In genomic region chr16:4538067-4538385, GRCh38 we compare ENCODE assay signal across 8 cellular contexts. TPM values are rescaled to one million over a fixed set of nuclear protein-coding genes. Genes with fewer than 3 reads are reported as not detected.
DNase-seq lines count a peak whose midpoint lies in the region; ATAC-seq and TF ChIP-seq lines count a peak whose summit lies in the region.

No MANE protein-coding gene starts in this region.

- TF ChIP-seq EP300 in sigmoid colon (IDR thresholded peaks at IDR 0.05) = no peak

- ATAC-seq in GM18498 (IDR thresholded peaks at IDR 0.05; ENCODE audit: unreplicated experiment) (peak; percentile 31), HG02852 (IDR thresholded peaks at IDR 0.05; ENCODE audit: unreplicated experiment) (peak; percentile 33)
- peak; percentile 31 for ATAC-seq in activated CD8-positive, alpha-beta T cell treated with anti-CD3 and anti-CD28 coated beads for 36 hours

- H3K4me1 ChIP-seq in left ventricle myocardium inferior = peaks cover 55% of the 10 kb centered on the region
- H3K4me1 ChIP-seq in sigmoid colon = peaks cover 0 to 11% (median 8%) of the 10 kb centered on the region in 4 donors

- DNase-seq in activated CD8-positive, alpha-beta T cell treated with anti-CD3 and anti-CD28 coated beads for 36 hours = no peak
- DNase-seq in left ventricle myocardium inferior (no peak), sigmoid colon (no peak), ecto neural progenitor cell (ENCODE audit: low spot score) (no peak), HuH-7.5 (ENCODE audit: low spot score) (no peak), occipital lobe (lab: John Stamatoyannopoulos, UW) (no peak)

- H3K4me3 ChIP-seq in left ventricle myocardium inferior (peak overlapping the region; percentile 97), sigmoid colon (peak overlapping the region; percentile 63 to 86 (median 82))

- TF ChIP-seq POLR2A in sigmoid colon (IDR thresholded peaks at IDR 0.05) = no peak

- H3K27ac ChIP-seq in left ventricle myocardium inferior (replicated peaks) (peak overlapping the region; percentile 94), sigmoid colon (peak overlapping the region; percentile 83 to 91 (median 88))

- CTCF ChIA-PET in activated CD8-positive, alpha-beta T cell treated with anti-CD3 and anti-CD28 coated beads for 36 hours (lab: Charles Lee) = interaction anchor here (1.3 to 15.8 kb wide), 4 partner anchors 10 to 78 kb away, joined by 3 to 174 read pairs (median 8); no protein-coding TSS in a partner anchor

- H3K4me3 Mint-ChIP-seq in activated CD8-positive, alpha-beta T cell treated with anti-CD3 and anti-CD28 coated beads for 36 hours = peak overlapping the region; percentile 62

- no peak overlapping the region for H3K27ac Mint-ChIP-seq in activated CD8-positive, alpha-beta T cell treated with anti-CD3 and anti-CD28 coated beads for 36 hours

- peaks cover 6% of the 10 kb centered on the region for H3K9me3 Mint-ChIP-seq in activated CD8-positive, alpha-beta T cell treated with anti-CD3 and anti-CD28 coated beads for 36 hours

- H3K36me3 ChIP-seq in left ventricle myocardium inferior (peaks cover 2% of the 10 kb centered on the region), sigmoid colon (peaks cover 0 to 2% (median 0%) of the 10 kb centered on the region in 4 donors)

- no peaks in the 10 kb centered on the region for H3K27me3 Mint-ChIP-seq in activated CD8-positive, alpha-beta T cell treated with anti-CD3 and anti-CD28 coated beads for 36 hours

- intact Hi-C loops in activated CD8-positive, alpha-beta T cell treated with anti-CD3 and anti-CD28 coated beads for 36 hours (cut with micrococcal nuclease) = loop anchor here (5.0 kb wide), 1 partner anchor 61 kb away; the partner anchor contains the start of gene HMOX2
- intact Hi-C loops in left ventricle myocardium inferior (cut with micrococcal nuclease) = no loop called here
- intact Hi-C loops in sigmoid colon (cut with DNase I) = loop anchor here (2.0 kb wide), 1 partner anchor 77 kb away; the partner anchor contains the start of gene UBALD1

- H3K4me1 Mint-ChIP-seq in activated CD8-positive, alpha-beta T cell treated with anti-CD3 and anti-CD28 coated beads for 36 hours (ENCODE audit: low read depth) = peaks cover 37% of the 10 kb centered on the region

- H3K36me3 Mint-ChIP-seq in activated CD8-positive, alpha-beta T cell treated with anti-CD3 and anti-CD28 coated beads for 36 hours (ENCODE audit: low read depth) = peaks cover 18% of the 10 kb centered on the region

- H3K9me3 ChIP-seq in left ventricle myocardium inferior (replicated peaks) (peaks cover 19% of the 10 kb centered on the region), sigmoid colon (no peaks in the 10 kb centered on the region)

- no peaks in the 10 kb centered on the region for H3K27me3 ChIP-seq in left ventricle myocardium inferior (ENCODE audit: low read depth)
- no peaks in the 10 kb centered on the region for H3K27me3 ChIP-seq in sigmoid colon

- TF ChIP-seq CTCF in activated CD8-positive, alpha-beta T cell treated with anti-CD3 and anti-CD28 coated beads for 36 hours (IDR thresholded peaks at IDR 0.05) = no peak
- TF ChIP-seq CTCF in left ventricle myocardium inferior (IDR thresholded peaks at IDR 0.05; ENCODE audit: borderline replicate concordance) (no peak), sigmoid colon (IDR thresholded peaks at IDR 0.05) (no peak)

- POLR2A ChIA-PET in activated CD8-positive, alpha-beta T cell treated with anti-CD3 and anti-CD28 coated beads for 36 hours (lab: Charles Lee) = interaction anchor here (0.6 to 1.1 kb wide), 3 partner anchors 8 to 209 kb away, joined by 3 read pairs; no protein-coding TSS in a partner anchor

- 1% methylated on average over 37 of the region's 37 CpGs for WGBS in sigmoid colon, 2 donors

RNA-seq across cellular contexts. Expression of gene CDIP1, which starts 0.5 kb away (rescaled TPM):
- total RNA-seq in activated CD8-positive, alpha-beta T cell treated with anti-CD3 and anti-CD28 coated beads for 36 hours = 10 to 100 TPM; 31.9 to 32.2 TPM
- total RNA-seq in left ventricle myocardium inferior (48.5 TPM), sigmoid colon (10 to 100 TPM; 12.8 to 22.4 (median 18.6) TPM), occipital lobe (11.1 TPM)
- polyA plus RNA-seq in sigmoid colon = 10 to 100 TPM; 10.8 to 16.2 (median 16.1) TPM

RNA-seq across cellular contexts. Expression of gene C16orf96, which starts 18.1 kb away (rescaled TPM):
- total RNA-seq in activated CD8-positive, alpha-beta T cell treated with anti-CD3 and anti-CD28 coated beads for 36 hours = under 1 TPM; 0.16 to 0.32 TPM
- total RNA-seq in left ventricle myocardium inferior (0.08 TPM), sigmoid colon (under 1 TPM in 2 of 4 donors, not detected in 2; under 0.01 to 0.16 TPM), occipital lobe (not detected)
- polyA plus RNA-seq in sigmoid colon = under 1 TPM in 1 of 3 donors, not detected in 2; 0.09 TPM
